Comparison of ENCODE assay signal across 18 cellular contexts in the genomic region with DNA sequence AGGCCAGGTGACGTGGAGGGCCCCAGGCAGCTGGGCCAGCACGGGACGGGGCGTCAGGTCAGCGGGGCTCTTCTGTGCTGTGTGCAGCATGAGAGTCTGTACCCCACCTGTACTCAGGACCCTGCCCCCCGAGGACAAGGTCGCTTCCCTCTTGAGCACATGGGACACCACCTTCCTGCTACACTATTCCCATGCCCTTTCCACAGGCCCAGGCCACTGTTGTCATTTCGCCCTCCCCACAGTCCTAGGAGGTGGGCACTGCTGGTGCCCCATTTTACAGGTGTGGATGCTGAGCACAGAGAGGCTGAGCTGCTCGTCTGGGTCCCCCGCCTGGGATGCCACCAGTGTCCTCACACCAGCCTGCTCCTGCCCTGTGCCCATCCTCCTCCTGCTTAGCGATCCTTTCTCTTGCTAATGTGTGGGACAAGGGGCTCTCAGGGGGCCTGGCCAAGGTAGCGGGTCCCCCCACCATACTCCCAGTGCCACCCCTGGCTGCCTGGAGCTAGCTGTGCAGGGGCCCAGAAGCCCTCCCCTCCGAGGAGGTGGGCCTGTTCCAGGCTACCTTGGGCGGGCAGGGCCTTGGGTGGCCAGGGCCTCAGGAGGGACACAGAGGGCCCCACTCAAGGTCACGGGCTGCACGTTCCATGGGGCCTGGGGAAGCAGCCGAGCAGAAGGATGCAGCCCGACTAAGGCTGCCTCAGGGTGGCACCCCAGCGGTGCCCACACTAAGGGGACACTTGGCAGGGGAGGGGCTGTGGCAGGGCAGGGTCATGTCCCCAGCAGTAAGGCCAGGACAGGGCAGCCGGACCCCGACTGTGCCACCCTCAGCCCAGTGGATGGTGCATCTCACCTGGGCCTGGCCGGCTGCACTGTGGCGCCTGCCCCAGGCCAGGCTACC.
DNase-seq lines count a peak whose midpoint lies in the region; ATAC-seq and TF ChIP-seq lines count a peak whose summit lies in the region.
"Had no signal": no experiment of that assay in that cellular context is flagged by ENCODE, and none has a peak within 500 bp of the region (broad histone marks: within the 10 kb centered on the region; RNA-seq: fewer than 3 reads in every experiment).

No MANE protein-coding gene starts in this region.

- intact Hi-C loops in left colon (cut with DNase I, micrococcal nuclease) (no loop called here), sigmoid colon (cut with DNase I) (no loop called here)

- no peak for TF ChIP-seq POLR2A in sigmoid colon (IDR thresholded peaks at IDR 0.05)

- peaks cover 3% of the 10 kb centered on the region for H3K9me3 Mint-ChIP-seq in chondrocyte (ENCODE audit: low read depth)
- H3K9me3 Mint-ChIP-seq: stimulated activated naive B cell treated with anti-CD40 and anti-IgM and Interleukin-4, amounts not matched to agents 10 μg/mL and 1 μg/mL and 100 μg/mL, for 72 hours had no signal

- no peak for TF ChIP-seq EP300 in sigmoid colon (IDR thresholded peaks at IDR 0.05)

- no peak for TF ChIP-seq CTCF in chondrocyte (IDR thresholded peaks at IDR 0.05)
- no peak for TF ChIP-seq CTCF in sigmoid colon (IDR thresholded peaks at IDR 0.05)

- no peak overlapping the region for H3K4me3 Mint-ChIP-seq in chondrocyte (ENCODE audit: unreplicated experiment)
- H3K4me3 Mint-ChIP-seq: activated CD8-positive, alpha-beta T cell treated with anti-CD3 and anti-CD28 coated beads, Interleukin-2, amount 10 ng/mL, durations not matched to agents 7 days and 5 days; stimulated activated naive B cell treated with anti-CD40 and anti-IgM and Interleukin-4, amounts not matched to agents 10 μg/mL and 1 μg/mL and 100 μg/mL, for 72 hours; type B pancreatic cell had no signal

- no peaks in the 10 kb centered on the region for H3K36me3 ChIP-seq in sigmoid colon

- no peak for ATAC-seq in activated CD4-positive, CD25-positive, alpha-beta regulatory T cell treated with anti-CD3 and anti-CD28 coated beads, Interleukin-2, amount 50 U/mL, for 24 hours
- ATAC-seq in left colon (no peak), GM18498 (IDR thresholded peaks at IDR 0.05; ENCODE audit: unreplicated experiment) (no peak), HG02970 (IDR thresholded peaks at IDR 0.05; ENCODE audit: low FRiP score, unreplicated experiment) (no peak)
- ATAC-seq: activated CD8-positive, alpha-beta T cell treated with anti-CD3 and anti-CD28 coated beads, Interleukin-2, amount 10 ng/mL, durations not matched to agents 7 days and 5 days; stimulated activated naive B cell treated with anti-CD40 and anti-IgM and Interleukin-4, amounts not matched to agents 10 μg/mL and 1 μg/mL and 100 μg/mL, for 72 hours had no signal

- 87 to 91% methylated on average over 23 of the region's 23 CpGs for whole genome bisulfite sequencing in sigmoid colon, 2 donors

- no peak overlapping the region for H3K27ac ChIP-seq in sigmoid colon
- H3K27ac ChIP-seq: 22Rv1, C4-2B, GM23248 had no signal

- peaks cover 5% of the 10 kb centered on the region for H3K27me3 Mint-ChIP-seq in chondrocyte (ENCODE audit: low read depth)
- H3K27me3 Mint-ChIP-seq: stimulated activated naive B cell treated with anti-CD40 and anti-IgM and Interleukin-4, amounts not matched to agents 10 μg/mL and 1 μg/mL and 100 μg/mL, for 72 hours had no signal

- H3K4me1 Mint-ChIP-seq in chondrocyte (ENCODE audit: low read depth): no peaks in the 10 kb centered on the region

- no peaks in the 10 kb centered on the region for H3K27me3 ChIP-seq in sigmoid colon

- no peak overlapping the region for H3K4me3 ChIP-seq in sigmoid colon
- H3K4me3 ChIP-seq: GM23248 had no signal

- H3K36me3 Mint-ChIP-seq in chondrocyte (ENCODE audit: low read depth): peaks cover 2% of the 10 kb centered on the region
- H3K36me3 Mint-ChIP-seq: type B pancreatic cell had no signal

- no peak overlapping the region for H3K27ac Mint-ChIP-seq in chondrocyte (ENCODE audit: unreplicated experiment)
- H3K27ac Mint-ChIP-seq: activated CD8-positive, alpha-beta T cell treated with anti-CD3 and anti-CD28 coated beads, Interleukin-2, amount 10 ng/mL, durations not matched to agents 7 days and 5 days; stimulated activated naive B cell treated with anti-CD40 and anti-IgM and Interleukin-4, amounts not matched to agents 10 μg/mL and 1 μg/mL and 100 μg/mL, for 72 hours; type B pancreatic cell had no signal

- no peaks in the 10 kb centered on the region for H3K9me3 ChIP-seq in sigmoid colon

- H3K4me1 ChIP-seq in sigmoid colon: no peaks in the 10 kb centered on the region

- peak; percentile 18 for DNase-seq in activated CD4-positive, CD25-positive, alpha-beta regulatory T cell treated with anti-CD3 and anti-CD28 coated beads, Interleukin-2, amount 50 U/mL, for 72 hours
- peak; percentile 78 for DNase-seq in chondrocyte (ENCODE audit: low spot score)
- peak; percentile 3 to 22 for DNase-seq in left colon
- DNase-seq in sigmoid colon: peak; percentile 50
- DNase-seq in stimulated activated CD8-positive, alpha-beta memory T cell treated with anti-CD3 and anti-CD28 coated beads, Interleukin-4, amount 100 ng/mL, for 48 hours: no peak
- DNase-seq: activated CD8-positive, alpha-beta T cell treated with anti-CD3 and anti-CD28 coated beads, Interleukin-2, amount 10 ng/mL, durations not matched to agents 7 days and 5 days; central memory CD4-positive, alpha-beta T cell; effector memory CD4-positive, alpha-beta T cell; GM23248; Karpas-422; NCI-H1417 treated with DMSO at 0.1 percent for 48 hours; stimulated activated naive B cell treated with anti-CD40 and anti-IgM and Interleukin-4, amounts not matched to agents 10 μg/mL and 1 μg/mL and 100 μg/mL, for 72 hours had no signal
